In genomic region chr14:102421366-102422057, GRCh38 we compare ENCODE assay signal across 22 cellular contexts. TPM values are rescaled to one million over a fixed set of nuclear protein-coding genes. Genes with fewer than 3 reads are reported as not detected.
A peak's percentile ranks its signal among the peaks of the same experiment; 100 is the strongest.
DNase-seq lines count a peak whose midpoint lies in the region; ATAC-seq and TF ChIP-seq lines count a peak whose summit lies in the region.
"Had no signal": no experiment of that assay in that cellular context is flagged by ENCODE, and none has a peak within 500 bp of the region (broad histone marks: within the 10 kb centered on the region; RNA-seq: fewer than 3 reads in every experiment).

No MANE protein-coding gene starts in this region.

- H3T11ph ChIP-seq in H9 (ENCODE audit: low read length): no peak overlapping the region

- H2BK5ac ChIP-seq in H9 (ENCODE audit: insufficient read length, low read length): no peak overlapping the region

- no peaks in the 10 kb centered on the region for H3K9me3 ChIP-seq in H9 (ENCODE audit: control insufficient read depth, low read depth, low read length)
- H3K9me3 ChIP-seq in sigmoid colon: no peaks in the 10 kb centered on the region
- H3K9me3 ChIP-seq: body of pancreas, uterus had no signal

- H3K9me3 Mint-ChIP-seq in H9: no peaks in the 10 kb centered on the region
- H3K9me3 Mint-ChIP-seq: activated CD4-positive, alpha-beta T cell treated with anti-CD3 and anti-CD28 coated beads, Interleukin-2, amount 10 ng/mL, durations not matched to agents 24 days and 14 days; activated naive CD8-positive, alpha-beta T cell treated with anti-CD3 and anti-CD28 coated beads, Interleukin-2, amount 50 U/mL, for 24 hours; activated T-helper 17 cell treated with anti-CD3 and anti-CD28 coated beads, Interleukin-2, amount 50 U/mL, for 72 hours; effector memory CD8-positive, alpha-beta T cell; T-helper 1 cell treated with Interleukin-12 subunit alpha and Interleukin-12 subunit beta and Interleukin-4 antibody, amounts not matched to agents 30 μg/mL and 1 μg/mL, for 36 hours had no signal

- no peaks in the 10 kb centered on the region for H3K27me3 Mint-ChIP-seq in H9 (ENCODE audit: low read depth)
- H3K27me3 Mint-ChIP-seq: activated CD4-positive, alpha-beta T cell treated with anti-CD3 and anti-CD28 coated beads, Interleukin-2, amount 10 ng/mL, durations not matched to agents 24 days and 14 days; activated naive CD8-positive, alpha-beta T cell treated with anti-CD3 and anti-CD28 coated beads, Interleukin-2, amount 50 U/mL, for 24 hours; activated T-helper 17 cell treated with anti-CD3 and anti-CD28 coated beads, Interleukin-2, amount 50 U/mL, for 72 hours; effector memory CD8-positive, alpha-beta T cell had no signal

- H3K4ac ChIP-seq in H9 (ENCODE audit: low read depth, low read length): no peak overlapping the region

- H3K56ac ChIP-seq in H9 (ENCODE audit: insufficient read length, low read depth, low read length): no peak overlapping the region

- H3K79me2 ChIP-seq in H9 (ENCODE audit: insufficient read depth, low read length): no peaks in the 10 kb centered on the region

- peaks cover 0 to 21% of the 10 kb centered on the region in 2 experiments; a peak in 2 of 4 replicates for H3K4me1 Mint-ChIP-seq in H9
- H3K4me1 Mint-ChIP-seq: activated CD4-positive, alpha-beta T cell treated with anti-CD3 and anti-CD28 coated beads, Interleukin-2, amount 10 ng/mL, durations not matched to agents 24 days and 14 days; activated naive CD8-positive, alpha-beta T cell treated with anti-CD3 and anti-CD28 coated beads, Interleukin-2, amount 50 U/mL, for 24 hours; activated T-helper 17 cell treated with anti-CD3 and anti-CD28 coated beads, Interleukin-2, amount 50 U/mL, for 72 hours had no signal

- no peak for TF ChIP-seq EP300 in sigmoid colon (IDR thresholded peaks at IDR 0.05)

- in situ Hi-C loops in brain microvascular endothelial cell (cut with HindIII; ENCODE audit: low pct_ligation_motif_present, low sequenced_read_pairs): no loop called here

- no peak overlapping the region for H3K9ac ChIP-seq in H9 (ENCODE audit: extremely low read depth, insufficient read length, low read length)
- H3K9ac ChIP-seq: KMS-11 had no signal

- H3K14ac ChIP-seq in H9 (ENCODE audit: insufficient read depth, low read length): no peak overlapping the region

- ATAC-seq in foreskin keratinocyte (no peak), HG03439 (IDR thresholded peaks at IDR 0.05; ENCODE audit: unreplicated experiment) (no peak)
- ATAC-seq: activated naive CD8-positive, alpha-beta T cell treated with anti-CD3 and anti-CD28 coated beads, Interleukin-2, amount 50 U/mL, for 24 hours; activated T-helper 17 cell treated with anti-CD3 and anti-CD28 coated beads, Interleukin-2, amount 50 U/mL, for 72 hours; body of pancreas; effector memory CD8-positive, alpha-beta T cell; esophagus mucosa had no signal

- no peak overlapping the region for H3K27ac Mint-ChIP-seq in H9
- H3K27ac Mint-ChIP-seq: activated CD4-positive, alpha-beta T cell treated with anti-CD3 and anti-CD28 coated beads, Interleukin-2, amount 10 ng/mL, durations not matched to agents 24 days and 14 days; activated naive CD8-positive, alpha-beta T cell treated with anti-CD3 and anti-CD28 coated beads, Interleukin-2, amount 50 U/mL, for 24 hours; effector memory CD8-positive, alpha-beta T cell; T-helper 1 cell treated with Interleukin-12 subunit alpha and Interleukin-12 subunit beta and Interleukin-4 antibody, amounts not matched to agents 30 μg/mL and 1 μg/mL, for 36 hours had no signal

- H3K79me1 ChIP-seq in H9 (ENCODE audit: insufficient read depth, low read depth, low read length, poor library complexity, severe bottlenecking): no peaks in the 10 kb centered on the region

- H3K18ac ChIP-seq in H9 (ENCODE audit: insufficient read length, low read depth, low read length): no peak overlapping the region

- no peak overlapping the region for H2AFZ ChIP-seq in H9 (ENCODE audit: low read length)

- no CpG with 5 or more reads among the region's 12 CpGs for WGBS in H9 (ENCODE audit: extremely low coverage, insufficient read length, low lambda C conversion rate)
- 87 to 90% methylated on average over 12 of the region's 12 CpGs for WGBS in sigmoid colon, 2 donors

- no peak overlapping the region for H3K23ac ChIP-seq in H9 (ENCODE audit: insufficient read length, low read depth, low read length)

- H3K4me3 ChIP-seq in sigmoid colon: no peak overlapping the region
- H3K4me3 ChIP-seq in brain microvascular endothelial cell (ENCODE audit: low read depth, low read length): no peak overlapping the region
- H3K4me3 ChIP-seq: body of pancreas, uterus had no signal

- H3K27ac ChIP-seq in H9 (ENCODE audit: insufficient read length, low read depth, low read length) (no peak overlapping the region), foreskin keratinocyte (no peak overlapping the region), sigmoid colon (no peak overlapping the region), brain microvascular endothelial cell (no peak overlapping the region)
- H3K27ac ChIP-seq: body of pancreas, KMS-11, uterus had no signal

- no peak overlapping the region for H2BK15ac ChIP-seq in H9 (ENCODE audit: low read depth, low read length)

- peaks cover 0 to 14% (median 4%) of the 10 kb centered on the region in 4 donors for H3K36me3 ChIP-seq in sigmoid colon
- H3K36me3 ChIP-seq in brain microvascular endothelial cell (replicated peaks): no peaks in the 10 kb centered on the region
- H3K36me3 ChIP-seq: uterus had no signal

- H4K20me1 ChIP-seq in H9 (ENCODE audit: control insufficient read depth, insufficient read depth, insufficient read length): no peaks in the 10 kb centered on the region

- H4K5ac ChIP-seq in H9 (ENCODE audit: insufficient read length, low read depth, low read length): no peak overlapping the region

- H4K91ac ChIP-seq in H9 (ENCODE audit: insufficient read length, low read depth, low read length): no peak overlapping the region

- H2AK5ac ChIP-seq in H9 (ENCODE audit: insufficient read length, low read length): no peak overlapping the region

- TF ChIP-seq POLR2A in sigmoid colon (IDR thresholded peaks at IDR 0.05): no peak

- H3K27me3 ChIP-seq in H9 (ENCODE audit: insufficient read depth, low read length): no peaks in the 10 kb centered on the region
- no peaks in the 10 kb centered on the region for H3K27me3 ChIP-seq in foreskin keratinocyte
- H3K27me3 ChIP-seq in sigmoid colon: no peaks in the 10 kb centered on the region
- H3K27me3 ChIP-seq in brain microvascular endothelial cell (replicated peaks): no peaks in the 10 kb centered on the region
- H3K27me3 ChIP-seq: body of pancreas, uterus had no signal

- H3K23me2 ChIP-seq in H9 (ENCODE audit: insufficient read length, low read depth, low read length, poor library complexity, severe bottlenecking): no peaks in the 10 kb centered on the region

- no peak overlapping the region for H3K4me2 ChIP-seq in H9 (ENCODE audit: insufficient read depth, insufficient read length, low read length)
- H3K4me2 ChIP-seq: KMS-11 had no signal

- TF ChIP-seq CTCF in H9 (conservative IDR thresholded peaks at IDR 0.05): no peak
- TF ChIP-seq CTCF in foreskin keratinocyte (conservative IDR thresholded peaks at IDR 0.05): peak; percentile 4
- TF ChIP-seq CTCF in sigmoid colon (IDR thresholded peaks at IDR 0.05): no peak
- TF ChIP-seq CTCF in brain microvascular endothelial cell (IDR thresholded peaks at IDR 0.05; ENCODE audit: low read depth, low read length, missing control alignments): no peak

- H3K4me1 ChIP-seq in H9 (ENCODE audit: insufficient read depth, low read length) (no peaks in the 10 kb centered on the region), foreskin keratinocyte (no peaks in the 10 kb centered on the region), sigmoid colon (peaks cover 0 to 9% (median 5%) of the 10 kb centered on the region in 4 donors)
- H3K4me1 ChIP-seq: body of pancreas, uterus had no signal

- intact Hi-C loops in sigmoid colon (cut with DNase I): no loop called here

- H3K4me3 Mint-ChIP-seq in H9: no peak overlapping the region
- H3K4me3 Mint-ChIP-seq: activated CD4-positive, alpha-beta T cell treated with anti-CD3 and anti-CD28 coated beads, Interleukin-2, amount 10 ng/mL, durations not matched to agents 24 days and 14 days; activated naive CD8-positive, alpha-beta T cell treated with anti-CD3 and anti-CD28 coated beads, Interleukin-2, amount 50 U/mL, for 24 hours; activated T-helper 17 cell treated with anti-CD3 and anti-CD28 coated beads, Interleukin-2, amount 50 U/mL, for 72 hours; effector memory CD8-positive, alpha-beta T cell; T-helper 1 cell treated with Interleukin-12 subunit alpha and Interleukin-12 subunit beta and Interleukin-4 antibody, amounts not matched to agents 30 μg/mL and 1 μg/mL, for 36 hours had no signal

- H2BK12ac ChIP-seq in H9 (ENCODE audit: insufficient read length, low read depth, low read length): no peak overlapping the region

- DNase-seq in H9 (peak; percentile 20), NCI-H524 treated with DMSO at 0.1 percent for 48 hours (lab: John Stamatoyannopoulos, UW) (peak; percentile 49), foreskin keratinocyte (no peak), sigmoid colon (peak; percentile 41), brain microvascular endothelial cell (no peak), NCI-H187 (lab: John Stamatoyannopoulos, UW) (no peak)
- DNase-seq: activated CD4-positive, alpha-beta T cell treated with anti-CD3 and anti-CD28 coated beads, Interleukin-2, amount 10 ng/mL, durations not matched to agents 24 days and 14 days; activated naive CD8-positive, alpha-beta T cell treated with anti-CD3 and anti-CD28 coated beads, Interleukin-2, amount 50 U/mL, for 24 hours; body of pancreas; effector memory CD8-positive, alpha-beta T cell; HCEC 1CT; hypothalamus; mammary epithelial cell; NCI-H1694 treated with DMSO at 0.1 percent for 48 hours; NK-92 treated with Interleukin-12 subunit alpha and Interleukin-12 subunit beta, amount 100 ng/mL, for 24 hours; stimulated activated CD8-positive, alpha-beta memory T cell treated with anti-CD3 and anti-CD28 coated beads, Interleukin-4, amount 100 ng/mL, for 48 hours; uterus had no signal

- H2BK20ac ChIP-seq in H9 (ENCODE audit: low read depth, low read length, poor library complexity, severe bottlenecking): no peak overlapping the region

- no peak overlapping the region for H2BK120ac ChIP-seq in H9 (ENCODE audit: low read depth, low read length, poor library complexity, severe bottlenecking)

- H4K8ac ChIP-seq in H9 (replicated peaks; ENCODE audit: insufficient read length, low read depth, low read length): no peak overlapping the region

- H3K36me3 Mint-ChIP-seq in H9 (ENCODE audit: insufficient read depth in 1 of 3, low read depth in 3 of 3): peaks cover 0 to 11% (median 6%) of the 10 kb centered on the region in 3 experiments; a peak in 4 of 7 replicates

RNA-seq across cellular contexts. Expression of gene TECPR2, which starts 58.8 kb away (rescaled TPM):
- total RNA-seq in H9 (2021): 15.0 and 15.4 TPM in 2 replicates
- total RNA-seq in foreskin keratinocyte: 10.4 and 10.6 TPM in 2 replicates
- 3.3 and 3.4 TPM in 2 replicates for polyA plus RNA-seq in foreskin keratinocyte
- 10 to 100 TPM; 15.3 to 51.0 (median 17.2) TPM for total RNA-seq in sigmoid colon
- polyA plus RNA-seq in sigmoid colon: 1 to 10 TPM; 2.1 to 9.0 (median 8.5) TPM

RNA-seq across cellular contexts. Expression of gene CINP, which starts 58.8 kb away (rescaled TPM):
- total RNA-seq in H9 (2021) (39.3 and 39.5 TPM in 2 replicates), foreskin keratinocyte (44.0 and 44.8 TPM in 2 replicates), sigmoid colon (10 to 100 TPM; 12.5 to 24.6 (median 19.8) TPM)
- polyA plus RNA-seq in foreskin keratinocyte (52.8 and 55.3 TPM in 2 replicates), sigmoid colon (10 to 100 TPM; 21.5 to 46.2 (median 35.0) TPM)

Comparison
In these comparisons a context has a peak if more than half of its experiments do, and no peak if none do; other contexts are left out.
1. DNase-seq: peak in H9 (single experiment), NCI-H524 treated with DMSO at 0.1 percent for 48 hours (single experiment) and sigmoid colon (single experiment); none in foreskin keratinocyte (0 of 2), brain microvascular endothelial cell (single experiment) and NCI-H187 (0 of 2).